ENCODE assay signal across 22 cellular contexts in genomic region chr1:30916296-30916695, GRCh38. TPM values are rescaled to one million over a fixed set of nuclear protein-coding genes. Genes with fewer than 3 reads are reported as not detected.
DNase-seq lines count a peak whose midpoint lies in the region; ATAC-seq, FAIRE-seq and TF ChIP-seq lines count a peak whose summit lies in the region.
"Had no signal": no experiment of that assay in that cellular context is flagged by ENCODE, and none has a peak within 500 bp of the region (broad histone marks: within the 10 kb centered on the region; RNA-seq: fewer than 3 reads in every experiment).

No MANE protein-coding gene starts in this region.

- H3K27ac Mint-ChIP-seq in chondrocyte (ENCODE audit: unreplicated experiment): no peak overlapping the region
- no peak overlapping the region for H3K27ac Mint-ChIP-seq in activated CD4-positive, alpha-beta T cell treated with anti-CD3 and anti-CD28 coated beads, Interleukin-2, amount 10 ng/mL, durations not matched to agents 24 days and 14 days
- H3K27ac Mint-ChIP-seq: CD8-positive, alpha-beta memory T cell had no signal

- CTCF ChIA-PET in HepG2 (lab: Yijun Ruan, JAX; ENCODE audit: low intra/inter-chr PET ratio, low total read pairs): no interaction called here

- no peak overlapping the region for H3K4me2 ChIP-seq in HepG2 (ENCODE audit: low read depth, low read length)
- H3K4me2 ChIP-seq: PC-9 had no signal

- no peaks in the 10 kb centered on the region for H3K9me3 Mint-ChIP-seq in chondrocyte (ENCODE audit: low read depth)
- H3K9me3 Mint-ChIP-seq in activated CD4-positive, alpha-beta T cell treated with anti-CD3 and anti-CD28 coated beads, Interleukin-2, amount 10 ng/mL, durations not matched to agents 24 days and 14 days: no peaks in the 10 kb centered on the region
- H3K9me3 Mint-ChIP-seq: CD8-positive, alpha-beta memory T cell had no signal

- TF ChIP-seq EP300 in HepG2 (IDR thresholded peaks at IDR 0.05; ENCODE audit: low read depth in 2 of 2, low read length in 2 of 2): no peak
- no peak for TF ChIP-seq EP300 in HepG2 (CRISPR knock-in tag; IDR thresholded peaks at IDR 0.05; ENCODE audit: borderline replicate concordance)
- no peak for TF ChIP-seq EP300 in transverse colon (IDR thresholded peaks at IDR 0.05; ENCODE audit: low read depth)

- intact Hi-C loops in right lobe of liver (cut with DNase I): loop anchor here in 1 of 2 donors (10.0 kb wide), 1 partner anchor 191 kb away; the partner anchor contains the start of gene MATN1
- intact Hi-C loops in HepG2 (cut with micrococcal nuclease; ENCODE audit: unreplicated experiment): no loop called here
- intact Hi-C loops in transverse colon (cut with DNase I; ENCODE audit: low total_unique reads): no loop called here
- intact Hi-C loops in activated CD4-positive, alpha-beta T cell treated with anti-CD3 and anti-CD28 coated beads, Interleukin-2, amount 10 ng/mL, durations not matched to agents 24 days and 14 days (cut with micrococcal nuclease): no loop called here

- no peaks in the 10 kb centered on the region for H4K20me1 ChIP-seq in HepG2 (ENCODE audit: insufficient read depth, low read length)

- TF ChIP-seq RAD21 in HepG2 (CRISPR knock-in tag; IDR thresholded peaks at IDR 0.05): no peak

- no peaks in the 10 kb centered on the region for H3K36me3 Mint-ChIP-seq in chondrocyte (ENCODE audit: low read depth)
- no peaks in the 10 kb centered on the region for H3K36me3 Mint-ChIP-seq in activated CD4-positive, alpha-beta T cell treated with anti-CD3 and anti-CD28 coated beads, Interleukin-2, amount 10 ng/mL, durations not matched to agents 24 days and 14 days (ENCODE audit: low read depth)
- H3K36me3 Mint-ChIP-seq: CD8-positive, alpha-beta memory T cell had no signal

- H2AFZ ChIP-seq in HepG2 (ENCODE audit: low read length): no peak overlapping the region
- H2AFZ ChIP-seq: PC-9 had no signal

- DNase-seq in right lobe of liver (peak in 2 of 3 donors; percentile 30 to 33), HepG2 (ENCODE audit: low spot score) (no peak), chondrocyte (ENCODE audit: low spot score) (peak; percentile 66), mesenteric fat pad (ENCODE audit: low spot score) (peak; percentile 65), transverse colon (peak; percentile 1), hepatic stellate cell (ENCODE audit: low spot score) (no peak), NCI-H510A (lab: John Stamatoyannopoulos, UW) (no peak)
- DNase-seq in activated CD4-positive, alpha-beta T cell treated with anti-CD3 and anti-CD28 coated beads, Interleukin-2, amount 10 ng/mL, durations not matched to agents 24 days and 14 days: no peak
- DNase-seq: Calu3; CD8-positive, alpha-beta memory T cell; GDM1; MM.1S; NCI-H1048; NCI-H1417 treated with DMSO at 0.1 percent for 48 hours; NCI-H187; NCI-H748 treated with DMSO at 0.1 percent for 48 hours; PC-9 had no signal

- H3K36me3 ChIP-seq in right lobe of liver (no peaks in the 10 kb centered on the region), HepG2 (replicated peaks in 1 of 2; ENCODE audit: control insufficient read depth in 1 of 2, insufficient read depth in 2 of 2, low read length in 2 of 2) (no peaks in the 10 kb centered on the region), transverse colon (no peaks in the 10 kb centered on the region)
- H3K36me3 ChIP-seq: SJCRH30 had no signal

- POLR2A ChIA-PET in HepG2 (lab: Yijun Ruan, JAX): no interaction called here

- no peaks in the 10 kb centered on the region for H3K27me3 Mint-ChIP-seq in chondrocyte (ENCODE audit: low read depth)
- peaks cover 9% of the 10 kb centered on the region for H3K27me3 Mint-ChIP-seq in activated CD4-positive, alpha-beta T cell treated with anti-CD3 and anti-CD28 coated beads, Interleukin-2, amount 10 ng/mL, durations not matched to agents 24 days and 14 days

- in situ Hi-C loops in HepG2 (cut with HindIII; ENCODE audit: extremely low pct_ligation_motif_present, low pct_unique_long_range_greater_than_20kb): no loop called here
- in situ Hi-C loops in transverse colon (cut with MboI; ENCODE audit: low pct_ligation_motif_present in 1 of 4, low pct_unique_long_range_greater_than_20kb in 1 of 4, low sequenced_read_pairs in 3 of 4): loop anchor here in 2 of 4 donors (10.0 kb wide), 2 partner anchors 191 to 201 kb away; partner anchors contain the start of gene MATN1 (in 1 of the 2)

- no peak for FAIRE-seq in HepG2 (lab: Jason Lieb, UNC)
- FAIRE-seq: A204.1, H1, K562 had no signal

- H3K4me1 ChIP-seq in right lobe of liver (no peaks in the 10 kb centered on the region), HepG2 (ENCODE audit: insufficient read depth, low read length) (peaks cover 9% of the 10 kb centered on the region; the same call in 1 of the 2 replicates), transverse colon (peaks cover 0 to under 1% (median 0%) of the 10 kb centered on the region in 4 donors)

- no TSS peak for BruUV-seq in HepG2 (replicated peaks; lab: Mats Ljungman, UMichigan)

- TF ChIP-seq CTCF in right lobe of liver (IDR thresholded peaks at IDR 0.05) (no peak), HepG2 (CRISPR knock-in tag; IDR thresholded peaks at IDR 0.05) (no peak), chondrocyte (IDR thresholded peaks at IDR 0.05) (no peak), transverse colon (IDR thresholded peaks at IDR 0.05) (no peak)

- H3K27ac ChIP-seq in right lobe of liver (no peak overlapping the region), HepG2 (ENCODE audit: extremely low read length, insufficient read depth, low read length) (no peak overlapping the region), transverse colon (no peak overlapping the region)
- H3K27ac ChIP-seq: C4-2B, PC-9, SJCRH30 had no signal

- H3K4me3 Mint-ChIP-seq in chondrocyte (ENCODE audit: unreplicated experiment): no peak overlapping the region
- no peak overlapping the region for H3K4me3 Mint-ChIP-seq in activated CD4-positive, alpha-beta T cell treated with anti-CD3 and anti-CD28 coated beads, Interleukin-2, amount 10 ng/mL, durations not matched to agents 24 days and 14 days
- H3K4me3 Mint-ChIP-seq: CD8-positive, alpha-beta memory T cell had no signal

- no peaks in the 10 kb centered on the region for H3K79me2 ChIP-seq in HepG2 (ENCODE audit: insufficient read depth, low read length)

- H3K9ac ChIP-seq in HepG2 (ENCODE audit: insufficient read depth, low read depth, low read length): no peak overlapping the region

- H3K4me3 ChIP-seq in right lobe of liver (no peak overlapping the region), HepG2 (replicated peaks in 1 of 3; ENCODE audit: insufficient read depth in 1 of 3, low read depth in 2 of 3, low read length in 3 of 3) (no peak overlapping the region), transverse colon (no peak overlapping the region)
- H3K4me3 ChIP-seq: K562, PC-9, SJCRH30 had no signal

- WGBS in right lobe of liver (ENCODE audit: insufficient coverage, low coverage, low lambda C conversion rate, missing lambda C conversion rate): 90% methylated on average over 8 of the region's 12 CpGs
- WGBS in HepG2 (ENCODE audit: low lambda C conversion rate): 53% methylated on average over 12 of the region's 12 CpGs
- 80 to 90% methylated on average over 1 to 12 of the region's 12 CpGs for WGBS in transverse colon (ENCODE audit: low coverage in 1 of 2), 2 donors

- H3K9me3 ChIP-seq in right lobe of liver (no peaks in the 10 kb centered on the region), HepG2 (ENCODE audit: low read length) (no peaks in the 10 kb centered on the region), transverse colon (no peaks in the 10 kb centered on the region)
- H3K9me3 ChIP-seq: SJCRH30 had no signal

- no peaks in the 10 kb centered on the region for H3K27me3 ChIP-seq in right lobe of liver
- H3K27me3 ChIP-seq in HepG2 (ENCODE audit: control insufficient read depth in 1 of 2, insufficient read depth in 2 of 2, low read length in 2 of 2): peaks cover 0 to 1% of the 10 kb centered on the region in 2 experiments; a peak in 2 of 5 replicates
- no peaks in the 10 kb centered on the region for H3K27me3 ChIP-seq in transverse colon
- H3K27me3 ChIP-seq: SJCRH30 had no signal

- TF ChIP-seq POLR2A in right lobe of liver (IDR thresholded peaks at IDR 0.05): no peak
- no peak for TF ChIP-seq POLR2A in HepG2 (IDR thresholded peaks at IDR 0.05; ENCODE audit: insufficient read depth in 1 of 2, low read depth in 2 of 2, low read length in 2 of 2)
- no peak for TF ChIP-seq POLR2A in transverse colon (IDR thresholded peaks at IDR 0.05)

- H3K4me1 Mint-ChIP-seq in chondrocyte (ENCODE audit: low read depth): peaks cover 12% of the 10 kb centered on the region
- H3K4me1 Mint-ChIP-seq in activated CD4-positive, alpha-beta T cell treated with anti-CD3 and anti-CD28 coated beads, Interleukin-2, amount 10 ng/mL, durations not matched to agents 24 days and 14 days: peaks cover 7% of the 10 kb centered on the region

- ATAC-seq in right lobe of liver (no peak), HepG2 (no peak)
- ATAC-seq: K562 had no signal

RNA-seq across cellular contexts. Expression of gene SDC3, which starts 7.7 kb away (rescaled TPM):
- total RNA-seq in right lobe of liver: 10 to 100 TPM; 13.8 to 45.7 (median 16.2) TPM
- 0.18 and 0.49 TPM in 2 replicates for total RNA-seq in HepG2 (2016; rRNA removed; fragmentation: Illumina TruSeq; extraction: Trizol)
- total RNA-seq in HepG2 (2016; cell fraction: cytosol; rRNA removed; fragmentation: Illumina TruSeq; extraction: Trizol; ENCODE audit: low read depth): 0.10 and 0.26 TPM in 2 replicates
- 0.25 and 0.61 TPM in 2 replicates for total RNA-seq in HepG2 (2016; cell fraction: insoluble cytoplasmic fraction; rRNA removed; fragmentation: Illumina TruSeq; extraction: Trizol)
- total RNA-seq in HepG2 (2016; cell fraction: membrane; rRNA removed; fragmentation: Illumina TruSeq; extraction: Trizol): 0.24 and 0.40 TPM in 2 replicates
- 0.47 and 0.78 TPM in 2 replicates for total RNA-seq in HepG2 (2016; cell fraction: nucleus; rRNA removed; fragmentation: Illumina TruSeq; extraction: Trizol)
- polyA plus RNA-seq in HepG2 (2011; rRNA removed): 0.84 and 0.85 TPM in 2 replicates
- polyA plus RNA-seq in HepG2 (2011; cell fraction: cytosol; rRNA removed): 0.64 and 0.74 TPM in 2 replicates
- polyA plus RNA-seq in HepG2 (2011; cell fraction: nucleus; rRNA removed): 1.3 and 1.4 TPM in 2 replicates
- polyA plus RNA-seq in HepG2 (2012): 0.98 and 2.3 TPM in 2 replicates
- 0.11 and 0.24 TPM in 2 replicates for polyA plus RNA-seq in HepG2 (2016; cell fraction: cytosol; fragmentation: Illumina TruSeq; extraction: Trizol; ENCODE audit: low read depth)
- 0.69 and 0.96 TPM in 2 replicates for polyA plus RNA-seq in HepG2 (2016; cell fraction: insoluble cytoplasmic fraction; fragmentation: Illumina TruSeq; extraction: Trizol; ENCODE audit: low read depth)
- 0.35 and 0.79 TPM in 2 replicates for polyA plus RNA-seq in HepG2 (2016; cell fraction: membrane; fragmentation: Illumina TruSeq; extraction: Trizol; ENCODE audit: low read depth)
- polyA plus RNA-seq in HepG2 (2016; cell fraction: nucleus; fragmentation: Illumina TruSeq; extraction: Trizol; ENCODE audit: insufficient read depth, low read depth): 1.5 and 1.7 TPM in 2 replicates
- 1.8 and 6.1 TPM in 2 replicates for polyA minus RNA-seq in HepG2 (2011; rRNA and poly(A)+ RNA removed; ENCODE audit: low replicate concordance)
- polyA minus RNA-seq in HepG2 (2011; cell fraction: cytosol; rRNA and poly(A)+ RNA removed): 0.89 and 2.0 TPM in 2 replicates
- polyA minus RNA-seq in HepG2 (2011; cell fraction: nucleus; rRNA and poly(A)+ RNA removed): 0.37 and 0.77 TPM in 2 replicates
- 46.8 to 69.3 TPM (median 47.3 TPM) in 3 replicates for total RNA-seq in chondrocyte
- total RNA-seq in mesenteric fat pad: 53.4 TPM
- 10 to 100 TPM in 3 of 4 donors, 1 to 10 TPM in 1; 7.9 to 35.4 (median 10.1) TPM for total RNA-seq in transverse colon
- total RNA-seq in activated CD4-positive, alpha-beta T cell treated with anti-CD3 and anti-CD28 coated beads, Interleukin-2, amount 10 ng/mL, durations not matched to agents 24 days and 14 days: 0.33 and 0.44 TPM in 2 replicates
- polyA plus RNA-seq: CD8-positive, alpha-beta memory T cell had no signal

Comparison
In these comparisons a context has a peak if more than half of its experiments do, and no peak if none do; other contexts are left out.
1. DNase-seq: peak in right lobe of liver (2 of 3), chondrocyte (single experiment), mesenteric fat pad (single experiment) and transverse colon (single experiment); none in HepG2 (single experiment), hepatic stellate cell (single experiment), activated CD4-positive, alpha-beta T cell treated with anti-CD3 and anti-CD28 coated beads, Interleukin-2, amount 10 ng/mL, durations not matched to agents 24 days and 14 days (single experiment) and NCI-H510A (single experiment).